1 cellular context compared by ENCODE assay signal in genomic region chr12:103929909-103930786, GRCh38.
TF ChIP-seq lines count a peak whose summit lies in the region.

Gene HSP90B1 (plus strand): TSS chr12:103930410. CDS start chr12:103930516, 106 bp downstream.

TF ChIP-seq in HepG2, 621 proteins besides CTCF, POLR2A, EP300 and RAD21 (continued from another document and continues in another):
- peak; percentile 61 for TF ChIP-seq ZNF574 (CRISPR knock-in tag; IDR thresholded peaks at IDR 0.05)
- no peak for TF ChIP-seq SOX13 (IDR thresholded peaks at IDR 0.05)
- TF ChIP-seq SOX13 (CRISPR knock-in tag; conservative IDR thresholded peaks at IDR 0.05 in 1 of 2, IDR thresholded peaks at IDR 0.05 in 1 of 2), result peak in 1 of 2 experiments; percentile 22; a peak in 1 of 4 replicates
- no peak for TF ChIP-seq ZNF282 (IDR thresholded peaks at IDR 0.05; ENCODE audit: partially characterized antibody)
- TF ChIP-seq, protein P1, sequence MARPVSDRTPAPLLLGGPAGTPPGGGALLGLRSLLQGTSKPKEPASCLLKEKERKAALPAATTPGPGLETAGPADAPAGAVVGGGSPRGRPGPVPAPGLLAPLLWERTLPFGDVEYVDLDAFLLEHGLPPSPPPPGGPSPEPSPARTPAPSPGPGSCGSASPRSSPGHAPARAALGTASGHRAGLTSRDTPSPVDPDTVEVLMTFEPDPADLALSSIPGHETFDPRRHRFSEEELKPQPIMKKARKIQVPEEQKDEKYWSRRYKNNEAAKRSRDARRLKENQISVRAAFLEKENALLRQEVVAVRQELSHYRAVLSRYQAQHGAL (CRISPR knock-in tag; IDR thresholded peaks at IDR 0.05; ENCODE audit: not compliant biosample characterization), result no peak
- no peak for TF ChIP-seq ZNF577 (CRISPR knock-in tag; IDR thresholded peaks at IDR 0.05; ENCODE audit: borderline replicate concordance, low read depth)
- no peak; the same call in 1 of the 2 replicates for TF ChIP-seq ZXDC (CRISPR knock-in tag; IDR thresholded peaks at IDR 0.05)
- TF ChIP-seq ZNF570 (CRISPR knock-in tag; IDR thresholded peaks at IDR 0.05; ENCODE audit: borderline replicate concordance), result no peak
- TF ChIP-seq, protein P2, sequence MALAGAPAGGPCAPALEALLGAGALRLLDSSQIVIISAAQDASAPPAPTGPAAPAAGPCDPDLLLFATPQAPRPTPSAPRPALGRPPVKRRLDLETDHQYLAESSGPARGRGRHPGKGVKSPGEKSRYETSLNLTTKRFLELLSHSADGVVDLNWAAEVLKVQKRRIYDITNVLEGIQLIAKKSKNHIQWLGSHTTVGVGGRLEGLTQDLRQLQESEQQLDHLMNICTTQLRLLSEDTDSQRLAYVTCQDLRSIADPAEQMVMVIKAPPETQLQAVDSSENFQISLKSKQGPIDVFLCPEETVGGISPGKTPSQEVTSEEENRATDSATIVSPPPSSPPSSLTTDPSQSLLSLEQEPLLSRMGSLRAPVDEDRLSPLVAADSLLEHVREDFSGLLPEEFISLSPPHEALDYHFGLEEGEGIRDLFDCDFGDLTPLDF (CRISPR knock-in tag; IDR thresholded peaks at IDR 0.05), result peak; percentile 72
- peak; percentile 44; the same call in 1 of the 2 replicates for TF ChIP-seq ZNF672 (CRISPR knock-in tag; IDR thresholded peaks at IDR 0.05)
- peak; percentile 97 for TF ChIP-seq TBX2 (CRISPR knock-in tag; IDR thresholded peaks at IDR 0.05; ENCODE audit: borderline replicate concordance)
- 0 out of 2 replicates have a peak, but pooled peaks have one; percentile 39 for TF ChIP-seq GATAD2A (CRISPR knock-in tag; IDR thresholded peaks at IDR 0.05)
- TF ChIP-seq AGO2 (optimal IDR thresholded peaks at IDR 0.05; ENCODE audit: low read depth, low read length), result peak; percentile 63
- TF ChIP-seq, protein P3, sequence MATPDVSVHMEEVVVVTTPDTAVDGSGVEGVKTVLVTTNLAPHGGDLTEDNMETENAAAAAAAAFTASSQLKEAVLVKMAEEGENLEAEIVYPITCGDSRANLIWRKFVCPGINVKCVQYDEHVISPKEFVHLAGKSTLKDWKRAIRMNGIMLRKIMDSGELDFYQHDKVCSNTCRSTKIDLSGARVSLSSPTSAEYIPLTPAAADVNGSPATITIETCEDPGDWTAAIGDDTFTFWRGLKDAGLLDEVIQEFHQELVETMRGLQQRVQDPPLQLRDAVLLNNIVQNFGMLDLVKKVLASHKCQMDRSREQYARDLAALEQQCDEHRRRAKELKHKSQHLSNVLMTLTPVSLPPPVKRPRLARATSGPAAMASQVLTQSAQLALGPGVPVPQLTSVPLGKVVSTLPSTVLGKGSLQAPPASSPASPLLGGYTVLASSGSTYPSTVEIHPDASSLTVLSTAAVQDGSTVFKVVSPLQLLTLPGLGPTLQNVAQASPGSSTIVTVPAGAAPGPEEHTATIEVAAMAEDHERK (CRISPR knock-in tag; IDR thresholded peaks at IDR 0.05; ENCODE audit: low read depth), result no peak
- TF ChIP-seq PPARG (CRISPR knock-in tag; conservative IDR thresholded peaks at IDR 0.05), result no peak
- TF ChIP-seq, protein P4, sequence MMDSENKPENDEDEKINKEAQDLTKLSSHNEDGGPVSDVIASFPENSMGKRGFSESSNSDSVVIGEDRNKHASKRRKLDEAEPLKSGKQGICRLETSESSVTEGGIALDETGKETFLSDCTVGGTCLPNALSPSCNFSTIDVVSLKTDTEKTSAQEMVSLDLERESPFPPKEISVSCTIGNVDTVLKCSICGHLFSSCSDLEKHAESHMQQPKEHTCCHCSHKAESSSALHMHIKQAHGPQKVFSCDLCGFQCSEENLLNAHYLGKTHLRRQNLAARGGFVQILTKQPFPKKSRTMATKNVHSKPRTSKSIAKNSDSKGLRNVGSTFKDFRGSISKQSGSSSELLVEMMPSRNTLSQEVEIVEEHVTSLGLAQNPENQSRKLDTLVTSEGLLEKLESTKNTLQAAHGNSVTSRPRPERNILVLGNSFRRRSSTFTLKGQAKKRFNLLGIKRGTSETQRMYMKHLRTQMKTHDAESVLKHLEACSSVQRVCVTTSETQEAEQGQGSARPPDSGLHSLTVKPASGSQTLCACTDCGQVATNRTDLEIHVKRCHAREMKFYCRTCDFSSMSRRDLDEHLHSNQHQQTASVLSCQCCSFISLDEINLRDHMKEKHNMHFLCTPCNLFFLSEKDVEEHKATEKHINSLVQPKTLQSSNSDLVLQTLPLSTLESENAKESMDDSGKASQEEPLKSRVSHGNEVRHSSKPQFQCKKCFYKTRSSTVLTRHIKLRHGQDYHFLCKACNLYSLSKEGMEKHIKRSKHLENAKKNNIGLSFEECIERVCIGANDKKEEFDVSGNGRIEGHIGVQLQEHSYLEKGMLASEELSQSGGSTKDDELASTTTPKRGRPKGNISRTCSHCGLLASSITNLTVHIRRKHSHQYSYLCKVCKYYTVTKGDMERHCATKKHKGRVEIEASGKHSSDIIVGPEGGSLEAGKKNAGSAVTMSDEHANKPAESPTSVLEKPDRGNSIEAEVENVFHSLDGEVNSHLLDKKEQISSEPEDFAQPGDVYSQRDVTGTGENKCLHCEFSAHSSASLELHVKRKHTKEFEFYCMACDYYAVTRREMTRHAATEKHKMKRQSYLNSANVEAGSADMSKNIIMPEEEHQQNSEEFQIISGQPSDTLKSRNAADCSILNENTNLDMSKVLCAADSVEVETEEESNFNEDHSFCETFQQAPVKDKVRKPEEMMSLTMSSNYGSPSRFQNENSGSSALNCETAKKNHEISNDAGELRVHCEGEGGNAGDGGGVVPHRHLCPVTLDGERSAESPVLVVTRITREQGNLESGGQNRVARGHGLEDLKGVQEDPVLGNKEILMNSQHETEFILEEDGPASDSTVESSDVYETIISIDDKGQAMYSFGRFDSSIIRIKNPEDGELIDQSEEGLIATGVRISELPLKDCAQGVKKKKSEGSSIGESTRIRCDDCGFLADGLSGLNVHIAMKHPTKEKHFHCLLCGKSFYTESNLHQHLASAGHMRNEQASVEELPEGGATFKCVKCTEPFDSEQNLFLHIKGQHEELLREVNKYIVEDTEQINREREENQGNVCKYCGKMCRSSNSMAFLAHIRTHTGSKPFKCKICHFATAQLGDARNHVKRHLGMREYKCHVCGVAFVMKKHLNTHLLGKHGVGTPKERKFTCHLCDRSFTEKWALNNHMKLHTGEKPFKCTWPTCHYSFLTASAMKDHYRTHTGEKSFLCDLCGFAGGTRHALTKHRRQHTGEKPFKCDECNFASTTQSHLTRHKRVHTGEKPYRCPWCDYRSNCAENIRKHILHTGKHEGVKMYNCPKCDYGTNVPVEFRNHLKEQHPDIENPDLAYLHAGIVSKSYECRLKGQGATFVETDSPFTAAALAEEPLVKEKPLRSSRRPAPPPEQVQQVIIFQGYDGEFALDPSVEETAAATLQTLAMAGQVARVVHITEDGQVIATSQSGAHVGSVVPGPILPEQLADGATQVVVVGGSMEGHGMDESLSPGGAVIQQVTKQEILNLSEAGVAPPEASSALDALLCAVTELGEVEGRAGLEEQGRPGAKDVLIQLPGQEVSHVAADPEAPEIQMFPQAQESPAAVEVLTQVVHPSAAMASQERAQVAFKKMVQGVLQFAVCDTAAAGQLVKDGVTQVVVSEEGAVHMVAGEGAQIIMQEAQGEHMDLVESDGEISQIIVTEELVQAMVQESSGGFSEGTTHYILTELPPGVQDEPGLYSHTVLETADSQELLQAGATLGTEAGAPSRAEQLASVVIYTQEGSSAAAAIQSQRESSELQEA (CRISPR knock-in tag; IDR thresholded peaks at IDR 0.05; ENCODE audit: not compliant biosample characterization), result no peak
- no peak for TF ChIP-seq TOE1 (CRISPR knock-in tag; IDR thresholded peaks at IDR 0.05)
- TF ChIP-seq ZNF431 (CRISPR knock-in tag; IDR thresholded peaks at IDR 0.05; ENCODE audit: borderline replicate concordance, low read depth), result peak; percentile 29; the same call in 1 of the 2 replicates
- no peak for TF ChIP-seq ETV6 (CRISPR knock-in tag; conservative IDR thresholded peaks at IDR 0.05)
- TF ChIP-seq TBX3 (IDR thresholded peaks at IDR 0.05; ENCODE audit: borderline replicate concordance), result peak; percentile 95
- peak; percentile 80; the same call in 1 of the 2 replicates for TF ChIP-seq ZNF235 (CRISPR knock-in tag; IDR thresholded peaks at IDR 0.05; ENCODE audit: borderline replicate concordance)
- peak; percentile 99 for TF ChIP-seq NR2C2 (CRISPR knock-in tag; IDR thresholded peaks at IDR 0.05; ENCODE audit: borderline replicate concordance)
- TF ChIP-seq, protein P5, sequence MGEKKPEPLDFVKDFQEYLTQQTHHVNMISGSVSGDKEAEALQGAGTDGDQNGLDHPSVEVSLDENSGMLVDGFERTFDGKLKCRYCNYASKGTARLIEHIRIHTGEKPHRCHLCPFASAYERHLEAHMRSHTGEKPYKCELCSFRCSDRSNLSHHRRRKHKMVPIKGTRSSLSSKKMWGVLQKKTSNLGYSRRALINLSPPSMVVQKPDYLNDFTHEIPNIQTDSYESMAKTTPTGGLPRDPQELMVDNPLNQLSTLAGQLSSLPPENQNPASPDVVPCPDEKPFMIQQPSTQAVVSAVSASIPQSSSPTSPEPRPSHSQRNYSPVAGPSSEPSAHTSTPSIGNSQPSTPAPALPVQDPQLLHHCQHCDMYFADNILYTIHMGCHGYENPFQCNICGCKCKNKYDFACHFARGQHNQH (CRISPR knock-in tag; IDR thresholded peaks at IDR 0.05), result peak; percentile 74
- TF ChIP-seq ATF4 (CRISPR knock-in tag; IDR thresholded peaks at IDR 0.05), result peak in 1 of 2 experiments; percentile 63; a peak in 2 of 4 replicates
- TF ChIP-seq NFYB (CRISPR knock-in tag; IDR thresholded peaks at IDR 0.05), result peak; percentile 97
- TF ChIP-seq, protein P6, sequence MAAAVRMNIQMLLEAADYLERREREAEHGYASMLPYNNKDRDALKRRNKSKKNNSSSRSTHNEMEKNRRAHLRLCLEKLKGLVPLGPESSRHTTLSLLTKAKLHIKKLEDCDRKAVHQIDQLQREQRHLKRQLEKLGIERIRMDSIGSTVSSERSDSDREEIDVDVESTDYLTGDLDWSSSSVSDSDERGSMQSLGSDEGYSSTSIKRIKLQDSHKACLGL (CRISPR knock-in tag; IDR thresholded peaks at IDR 0.05), result peak; percentile 62
- peak; percentile 84; the same call in 1 of the 2 replicates for TF ChIP-seq ZNF232 (CRISPR knock-in tag; IDR thresholded peaks at IDR 0.05; ENCODE audit: borderline replicate concordance)
- TF ChIP-seq CENPBD1 (CRISPR knock-in tag; IDR thresholded peaks at IDR 0.05; ENCODE audit: borderline replicate concordance, low read depth), result no peak; the same call in 1 of the 2 replicates
- no peak for TF ChIP-seq ZBTB7A (CRISPR knock-in tag; IDR thresholded peaks at IDR 0.05)
- 0 out of 2 replicates have a peak, but pooled peaks have one; percentile 53 for TF ChIP-seq ZNF256 (CRISPR knock-in tag; conservative IDR thresholded peaks at IDR 0.05)
- TF ChIP-seq REL (CRISPR knock-in tag; conservative IDR thresholded peaks at IDR 0.05), result peak; percentile 96
